ENCODE assay signal across 8 cellular contexts in the genomic region with DNA sequence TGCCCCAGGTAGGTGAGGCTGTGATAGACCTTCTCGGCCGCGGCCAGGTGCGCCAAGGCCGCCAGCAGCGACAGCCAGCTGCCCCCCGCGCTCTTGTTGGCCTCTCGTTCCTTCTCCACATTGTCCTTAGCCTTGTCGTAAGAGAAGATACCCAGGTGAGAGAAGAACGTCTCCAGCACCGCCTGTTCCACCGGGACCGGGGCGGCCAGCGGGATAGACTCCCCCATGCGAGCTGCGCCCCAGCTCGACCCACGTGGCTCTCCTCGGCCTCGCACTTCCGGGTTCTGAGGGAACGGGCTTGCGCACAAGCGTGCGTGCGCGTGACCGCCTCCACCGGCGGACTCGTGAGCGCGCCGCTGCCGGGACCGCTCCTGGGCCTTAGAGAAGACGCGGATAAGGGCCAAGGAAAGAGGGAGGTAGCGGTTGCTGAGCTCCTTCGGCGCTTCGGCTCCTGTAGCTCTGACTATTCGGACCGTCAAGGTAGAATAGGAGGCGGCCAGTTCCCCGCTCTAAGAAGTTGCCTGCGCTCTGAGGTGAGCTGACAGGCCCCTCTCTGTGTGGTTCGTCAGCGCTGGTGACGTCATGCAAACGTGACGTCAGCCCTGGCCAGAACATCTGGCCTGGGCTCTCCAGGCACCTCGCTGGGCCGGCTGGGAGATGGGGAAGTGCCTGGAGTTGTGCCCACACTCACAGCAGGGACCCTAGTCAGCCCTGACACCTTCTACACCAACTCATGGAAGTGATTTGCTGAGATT. TPM values are rescaled to one million over a fixed set of nuclear protein-coding genes. Genes with fewer than 3 reads are reported as not detected.
DNase-seq lines count a peak whose midpoint lies in the region; ATAC-seq and TF ChIP-seq lines count a peak whose summit lies in the region.

A gene (minus strand): TSS at position 286 of the 755 bp plus-strand sequence. CDS start 59 bp downstream, at position 227.

- H3K9me3 ChIP-seq in MM.1S (replicated peaks; ENCODE audit: insufficient read depth, low read length), result no peaks in the 10 kb centered on the region
- no peaks in the 10 kb centered on the region for H3K9me3 ChIP-seq in neural progenitor cell (ENCODE audit: low read depth)
- no peaks in the 10 kb centered on the region for H3K9me3 ChIP-seq in stomach smooth muscle (ENCODE audit: control insufficient read depth in 2 of 2, low read length in 2 of 2)

- H3K4me1 ChIP-seq in MM.1S (ENCODE audit: low read length), result peaks cover 7% of the 10 kb centered on the region
- H3K4me1 ChIP-seq in foreskin keratinocyte, result peaks cover 5% of the 10 kb centered on the region
- H3K4me1 ChIP-seq in neural progenitor cell, result peaks cover 7% of the 10 kb centered on the region
- no peaks in the 10 kb centered on the region for H3K4me1 ChIP-seq in stomach smooth muscle (ENCODE audit: control insufficient read depth, insufficient read depth, low read length)

- TF ChIP-seq CTCF in MM.1S (IDR thresholded peaks at IDR 0.05; ENCODE audit: low read length) (no peak), foreskin keratinocyte (conservative IDR thresholded peaks at IDR 0.05) (no peak), neural progenitor cell (IDR thresholded peaks at IDR 0.05) (no peak)

- H3K4me3 Mint-ChIP-seq in neural progenitor cell, result peak within 1 kb of the TSS; percentile 94

- ATAC-seq in foreskin keratinocyte, result peak; percentile 95

- H3K4me3 ChIP-seq in MM.1S (ENCODE audit: low read length), result peak within 1 kb of the TSS; percentile 78
- peak within 1 kb of the TSS; percentile 89 for H3K4me3 ChIP-seq in neural progenitor cell
- H3K4me3 ChIP-seq in stomach smooth muscle (ENCODE audit: low read length in 2 of 2), result peak within 1 kb of the TSS; percentile 84 to 94

- H3K36me3 ChIP-seq in MM.1S (replicated peaks; ENCODE audit: insufficient read depth, low read length), result no peaks in the 10 kb centered on the region
- H3K36me3 ChIP-seq in neural progenitor cell, result no peaks in the 10 kb centered on the region
- no peaks in the 10 kb centered on the region for H3K36me3 ChIP-seq in stomach smooth muscle (ENCODE audit: control insufficient read depth in 2 of 2, insufficient read depth in 2 of 2, low read length in 2 of 2)

- peaks cover 19% of the 10 kb centered on the region for H3K79me2 ChIP-seq in MM.1S (ENCODE audit: low read length)
- peaks cover 8% of the 10 kb centered on the region for H3K79me2 ChIP-seq in neural progenitor cell (ENCODE audit: low read depth)

- peak within 1 kb of the TSS; percentile 71 for H3K27ac ChIP-seq in MM.1S (ENCODE audit: low read length)
- H3K27ac ChIP-seq in foreskin keratinocyte, result peak within 1 kb of the TSS; percentile 86
- H3K27ac ChIP-seq in neural progenitor cell, result no peak within 1 kb of the TSS
- H3K27ac ChIP-seq in stomach smooth muscle (ENCODE audit: low read length), result peak within 1 kb of the TSS; percentile 93

- peak within 1 kb of the TSS; percentile 85 for H2AFZ ChIP-seq in MM.1S (ENCODE audit: low read length)
- H2AFZ ChIP-seq in neural progenitor cell (replicated peaks), result peak within 1 kb of the TSS; percentile 96

- no peaks in the 10 kb centered on the region for H3K9me2 ChIP-seq in MM.1S (replicated peaks; ENCODE audit: insufficient read depth, low read length)

- H3K9me3 Mint-ChIP-seq in neural progenitor cell, result no peaks in the 10 kb centered on the region

- H3K4me2 ChIP-seq in MM.1S (ENCODE audit: low read depth, low read length), result peak within 1 kb of the TSS; percentile 90
- H3K4me2 ChIP-seq in neural progenitor cell, result peak within 1 kb of the TSS; percentile 81

- H3K27me3 Mint-ChIP-seq in neural progenitor cell (ENCODE audit: insufficient read depth, low read depth), result peaks cover 4% of the 10 kb centered on the region

- DNase-seq in GDM1 (lab: John Stamatoyannopoulos, UW) (peak; percentile 88), HCEC 1CT (peak; percentile 94), MM.1S (peak; percentile 95), SHP77 treated with DMSO at 0.1 percent for 48 hours (lab: John Stamatoyannopoulos, UW) (peak; percentile 96), activated gamma-delta T cell treated with Interleukin-2 at 50 U/mL for 16 hours (peak; percentile 86), foreskin keratinocyte (peak; percentile 85 to 93), neural progenitor cell (ENCODE audit: low spot score) (peak; percentile 96)

- no peaks in the 10 kb centered on the region for H3K36me3 Mint-ChIP-seq in neural progenitor cell

- no peaks in the 10 kb centered on the region for H3K27me3 ChIP-seq in MM.1S (replicated peaks; ENCODE audit: insufficient read depth, low read length)
- H3K27me3 ChIP-seq in foreskin keratinocyte, result no peaks in the 10 kb centered on the region
- no peaks in the 10 kb centered on the region for H3K27me3 ChIP-seq in neural progenitor cell
- H3K27me3 ChIP-seq in stomach smooth muscle (ENCODE audit: control insufficient read depth in 1 of 2, insufficient read depth in 2 of 2, low read length in 2 of 2), result no peaks in the 10 kb centered on the region

- H3K9ac ChIP-seq in MM.1S (ENCODE audit: low read length) (peak within 1 kb of the TSS; percentile 87), neural progenitor cell (no peak within 1 kb of the TSS), stomach smooth muscle (ENCODE audit: low read length in 2 of 2) (peak within 1 kb of the TSS; percentile 95 to 98)

- peaks cover 13% of the 10 kb centered on the region; the same call in 1 of the 2 replicates for H3F3A ChIP-seq in MM.1S (ENCODE audit: insufficient read depth, low read length)
- H3F3A ChIP-seq in neural progenitor cell (ENCODE audit: low read depth), result peaks cover 14% of the 10 kb centered on the region

- peaks cover 14% of the 10 kb centered on the region for H3K4me1 Mint-ChIP-seq in neural progenitor cell

- peak within 1 kb of the TSS; percentile 67 for H3K27ac Mint-ChIP-seq in neural progenitor cell

- no peaks in the 10 kb centered on the region for H4K20me1 ChIP-seq in MM.1S (ENCODE audit: insufficient read depth, low read length)
- no peaks in the 10 kb centered on the region for H4K20me1 ChIP-seq in neural progenitor cell (ENCODE audit: low read depth)

RNA-seq across cellular contexts. Expression of the gene that starts here (rescaled TPM):
- 5.5 and 7.7 TPM in 2 replicates for total RNA-seq in foreskin keratinocyte
- polyA plus RNA-seq in foreskin keratinocyte, result 2.7 and 4.0 TPM in 2 replicates
- total RNA-seq in neural progenitor cell (ENCODE audit: low replicate concordance), result 3.9 and 5.8 TPM in 2 replicates
